Comparison of ENCODE assay signal across 10 cellular contexts in genomic region chr1:17141441-17142197, GRCh38. TPM values are rescaled to one million over a fixed set of nuclear protein-coding genes. Genes with fewer than 3 reads are reported as not detected.
DNase-seq lines count a peak whose midpoint lies in the region; ATAC-seq and TF ChIP-seq lines count a peak whose summit lies in the region.
"Had no signal": no experiment of that assay in that cellular context is flagged by ENCODE, and none has a peak within 500 bp of the region (broad histone marks: within the 10 kb centered on the region; RNA-seq: fewer than 3 reads in every experiment).

No MANE protein-coding gene starts in this region.

- TF ChIP-seq POLR2A in GM18505 (IDR thresholded peaks at IDR 0.05; ENCODE audit: borderline replicate concordance, extremely low read depth, insufficient read depth, insufficient read length): no peak

- ATAC-seq in GM18505 (IDR thresholded peaks at IDR 0.05; ENCODE audit: unreplicated experiment): peak; percentile 51
- ATAC-seq in GM21723 (IDR thresholded peaks at IDR 0.05; ENCODE audit: unreplicated experiment): peak; percentile 59
- ATAC-seq in Right ventricle myocardium superior (ENCODE audit: poor library complexity): no peak
- ATAC-seq: activated CD4-positive, alpha-beta T cell treated with anti-CD3 and anti-CD28 coated beads for 36 hours had no signal

- peak; percentile 91 for DNase-seq in MV-4-11 (lab: John Stamatoyannopoulos, UW)
- DNase-seq in medulla oblongata (ENCODE audit: extremely low spot score): peak; percentile 78
- no peak for DNase-seq in NCI-H187 treated with DMSO at 0.1 percent for 48 hours (lab: John Stamatoyannopoulos, UW)
- DNase-seq in Right ventricle myocardium superior: no peak
- no peak for DNase-seq in NCI-H1092 (lab: John Stamatoyannopoulos, UW)
- no peak for DNase-seq in Kasumi-1 (lab: John Stamatoyannopoulos, UW)
- DNase-seq: activated CD4-positive, alpha-beta T cell treated with anti-CD3 and anti-CD28 coated beads for 36 hours; NCI-H1436 treated with DMSO at 0.1 percent for 48 hours had no signal

- intact Hi-C loops in Right ventricle myocardium superior (cut with DNase I): no loop called here

RNA-seq across cellular contexts. Expression of gene PADI2, which starts 22.4 kb away (rescaled TPM):
- total RNA-seq in Right ventricle myocardium superior: 0.46 TPM

Comparison
In these comparisons a context has a peak if more than half of its experiments do, and no peak if none do; other contexts are left out.
1. DNase-seq: peak in MV-4-11 (single experiment) and medulla oblongata (single experiment); none in NCI-H187 treated with DMSO at 0.1 percent for 48 hours (single experiment), Right ventricle myocardium superior (single experiment), NCI-H1092 (single experiment) and Kasumi-1 (0 of 2).